ENCODE assay signal across 8 cellular contexts in genomic region chr17:42276609-42277341, GRCh38. TPM values are rescaled to one million over a fixed set of nuclear protein-coding genes. Genes with fewer than 3 reads are reported as not detected.
DNase-seq lines count a peak whose midpoint lies in the region; ATAC-seq and TF ChIP-seq lines count a peak whose summit lies in the region.

No MANE protein-coding gene starts in this region.

- no peak for TF ChIP-seq POLR2A in erythroblast (IDR thresholded peaks at IDR 0.05; ENCODE audit: low read length)

- H3K4me1 ChIP-seq in mucosa of descending colon (ENCODE audit: low read depth) (peaks cover 14% of the 10 kb centered on the region), tibial artery (peaks cover 0 to 35% (median 10%) of the 10 kb centered on the region in 4 donors)

- DNase-seq in AG04449 (ENCODE audit: low read depth, low spot score) (no peak), erythroblast (lab: John Stamatoyannopoulos, UW) (peak; percentile 66 to 72), mucosa of descending colon (peak; percentile 70 to 84 (median 76)), tibial artery (peak; percentile 82 to 86)

- H3K36me3 ChIP-seq in KOPT-K1 (ENCODE audit: insufficient read depth, low read length) = no peaks in the 10 kb centered on the region; the same call in 1 of the 2 replicates
- H3K36me3 ChIP-seq in mucosa of descending colon (ENCODE audit: low read depth) = no peaks in the 10 kb centered on the region
- H3K36me3 ChIP-seq in tibial artery = no peaks in the 10 kb centered on the region

- H3K4me3 ChIP-seq in AG04449 (ENCODE audit: low read depth, low read length) = peak overlapping the region; percentile 76
- peak overlapping the region; percentile 66 for H3K4me3 ChIP-seq in WI38 (ENCODE audit: low read depth, low read length)
- peak overlapping the region; percentile 83 for H3K4me3 ChIP-seq in mucosa of descending colon
- peak overlapping the region; percentile 77 to 94 for H3K4me3 ChIP-seq in tibial artery

- peak overlapping the region; percentile 79 for H3K27ac ChIP-seq in KOPT-K1 (ENCODE audit: low read depth, low read length, poor library complexity, severe bottlenecking)
- peak overlapping the region; percentile 90 to 96 for H3K27ac ChIP-seq in tibial artery

- no peaks in the 10 kb centered on the region for H3K27me3 ChIP-seq in tibial artery

- POLR2A ChIA-PET in AG04449 (lab: Yijun Ruan, JAX) = interaction anchor here (0.8 to 1.5 kb wide), 4 partner anchors 12 to 146 kb away, joined by 3 to 7 read pairs (median 4); partner anchors contain the start of genes CAVIN1 and STAT5A

- intact Hi-C loops in mucosa of descending colon (cut with DNase I, micrococcal nuclease) = no loop called here
- intact Hi-C loops in tibial artery (cut with DNase I; ENCODE audit: low total_unique reads) = no loop called here

- ATAC-seq in GM19025 (IDR thresholded peaks at IDR 0.05; ENCODE audit: low read depth, unreplicated experiment) (peak; percentile 14), mucosa of descending colon (peak; percentile 38), HG02981 (IDR thresholded peaks at IDR 0.05; ENCODE audit: unreplicated experiment) (no peak)

- CTCF ChIA-PET in AG04449 (lab: Yijun Ruan, JAX) = interaction anchor here (1.1 to 1.4 kb wide), 5 partner anchors 10 to 257 kb away, joined by 3 to 4 read pairs (median 4); partner anchors contain the start of gene NKIRAS2

- no peaks in the 10 kb centered on the region for H3K9me3 ChIP-seq in KOPT-K1 (ENCODE audit: insufficient read depth, low read length, poor library complexity, severe bottlenecking)
- H3K9me3 ChIP-seq in mucosa of descending colon = no peaks in the 10 kb centered on the region
- H3K9me3 ChIP-seq in tibial artery = no peaks in the 10 kb centered on the region

- TF ChIP-seq CTCF in AG04449 (IDR thresholded peaks at IDR 0.05; ENCODE audit: insufficient read depth, low read length, missing control alignments) = no peak
- TF ChIP-seq CTCF in WI38 (IDR thresholded peaks at IDR 0.05; ENCODE audit: low read depth, low read length) = no peak
- TF ChIP-seq CTCF in mucosa of descending colon (IDR thresholded peaks at IDR 0.05) = no peak
- TF ChIP-seq CTCF in tibial artery (IDR thresholded peaks at IDR 0.05) = no peak

RNA-seq across cellular contexts. Expression of gene STAT5B, which starts 0.6 kb away (rescaled TPM):
- 10 to 100 TPM; 30.1 to 93.0 (median 32.2) TPM for total RNA-seq in mucosa of descending colon

RNA-seq across cellular contexts. Expression of gene STAT5A, which starts 11.5 kb away (rescaled TPM):
- 10 to 100 TPM; 26.4 to 53.7 (median 29.7) TPM for total RNA-seq in mucosa of descending colon
